13 cellular contexts compared by ENCODE assay signal in genomic region chr1:61980561-61980960, GRCh38.
A peak's percentile ranks its signal among the peaks of the same experiment; 100 is the strongest.
DNase-seq lines count a peak whose midpoint lies in the region; ATAC-seq lines count a peak whose summit lies in the region.
"Had no signal": no experiment of that assay in that cellular context is flagged by ENCODE, and none has a peak within 500 bp of the region (broad histone marks: within the 10 kb centered on the region; RNA-seq: fewer than 3 reads in every experiment).

No MANE protein-coding gene starts in this region.

- H3K27ac Mint-ChIP-seq in activated CD4-positive, alpha-beta T cell treated with anti-CD3 and anti-CD28 coated beads for 36 hours: no peak overlapping the region

- no peaks in the 10 kb centered on the region for H3K9me3 Mint-ChIP-seq in activated CD4-positive, alpha-beta T cell treated with anti-CD3 and anti-CD28 coated beads for 36 hours (ENCODE audit: low read depth)
- H3K9me3 Mint-ChIP-seq: naive B cell had no signal

- CTCF ChIA-PET in activated CD4-positive, alpha-beta T cell treated with anti-CD3 and anti-CD28 coated beads for 36 hours (lab: Charles Lee): no interaction called here

- peaks cover 2% of the 10 kb centered on the region for H3K4me1 Mint-ChIP-seq in activated CD4-positive, alpha-beta T cell treated with anti-CD3 and anti-CD28 coated beads for 36 hours
- H3K4me1 Mint-ChIP-seq: naive B cell had no signal

- no peaks in the 10 kb centered on the region for H3K36me3 Mint-ChIP-seq in activated CD4-positive, alpha-beta T cell treated with anti-CD3 and anti-CD28 coated beads for 36 hours (ENCODE audit: low read depth)
- H3K36me3 Mint-ChIP-seq: naive B cell had no signal

- H3K36me3 ChIP-seq in SK-N-MC (ENCODE audit: insufficient read depth, low read length): no peaks in the 10 kb centered on the region
- H3K36me3 ChIP-seq: upper lobe of right lung had no signal

- POLR2A ChIA-PET in activated CD4-positive, alpha-beta T cell treated with anti-CD3 and anti-CD28 coated beads for 36 hours (lab: Charles Lee): no interaction called here

- no peak for ATAC-seq in activated CD4-positive, alpha-beta T cell treated with anti-CD3 and anti-CD28 coated beads for 36 hours
- ATAC-seq in HG03095 (IDR thresholded peaks at IDR 0.05; ENCODE audit: unreplicated experiment): no peak
- no peak for ATAC-seq in GM18498 (IDR thresholded peaks at IDR 0.05; ENCODE audit: unreplicated experiment)
- ATAC-seq: upper lobe of right lung had no signal

- peak overlapping the region; percentile 99 for H3K27ac ChIP-seq in SK-N-MC
- H3K27ac ChIP-seq: esophagus squamous epithelium, upper lobe of right lung had no signal

- DNase-seq in activated CD4-positive, alpha-beta T cell treated with anti-CD3 and anti-CD28 coated beads for 36 hours: peak; percentile 42
- DNase-seq in activated CD4-positive, alpha-beta T cell treated with anti-CD3 and anti-CD28 coated beads, Interleukin-2, amount 50 U/mL, for 4 hours: no peak
- DNase-seq in SK-N-MC (ENCODE audit: low read depth, low spot score) (peak; percentile 82), fibroblast of peridontal ligament (ENCODE audit: extremely low read depth) (peak; percentile 8), renal cortical epithelial cell (ENCODE audit: low read depth) (peak; percentile 48), NCI-H2171 treated with DMSO at 0.1 percent for 48 hours (lab: John Stamatoyannopoulos, UW) (no peak)
- DNase-seq: activated CD4-positive, alpha-beta T cell treated with anti-CD3 and anti-CD28 coated beads for 1 hour; DMS79; esophagus squamous epithelium; naive B cell; upper lobe of right lung had no signal

- intact Hi-C loops in activated CD4-positive, alpha-beta T cell treated with anti-CD3 and anti-CD28 coated beads for 36 hours (cut with DNase I, micrococcal nuclease): no loop called here

- peak overlapping the region; percentile 71 for H3K9ac ChIP-seq in SK-N-MC (ENCODE audit: insufficient read length)

- H3K27me3 Mint-ChIP-seq in activated CD4-positive, alpha-beta T cell treated with anti-CD3 and anti-CD28 coated beads for 36 hours: no peaks in the 10 kb centered on the region
- H3K27me3 Mint-ChIP-seq: naive B cell had no signal

- H3K9me3 ChIP-seq in SK-N-MC (ENCODE audit: low read depth, low read length): no peaks in the 10 kb centered on the region
- H3K9me3 ChIP-seq: esophagus squamous epithelium, upper lobe of right lung had no signal

- H3K4me3 ChIP-seq in SK-N-MC: peak overlapping the region; percentile 73
- H3K4me3 ChIP-seq: esophagus squamous epithelium, upper lobe of right lung had no signal

- H3K4me3 Mint-ChIP-seq in activated CD4-positive, alpha-beta T cell treated with anti-CD3 and anti-CD28 coated beads for 36 hours: no peak overlapping the region

Comparison
In these comparisons a context has a peak if more than half of its experiments do, and no peak if none do; other contexts are left out.
1. DNase-seq: peak in activated CD4-positive, alpha-beta T cell treated with anti-CD3 and anti-CD28 coated beads for 36 hours (single experiment), SK-N-MC (single experiment), fibroblast of peridontal ligament (single experiment) and renal cortical epithelial cell (single experiment); none in activated CD4-positive, alpha-beta T cell treated with anti-CD3 and anti-CD28 coated beads, Interleukin-2, amount 50 U/mL, for 4 hours (0 of 2) and NCI-H2171 treated with DMSO at 0.1 percent for 48 hours (single experiment).